Comparison of ENCODE assay signal across 8 cellular contexts in genomic region chr13:46797468-46798237, GRCh38. TPM values are rescaled to one million over a fixed set of nuclear protein-coding genes. Genes with fewer than 3 reads are reported as not detected.
DNase-seq lines count a peak whose midpoint lies in the region; ATAC-seq and TF ChIP-seq lines count a peak whose summit lies in the region.

No MANE protein-coding gene starts in this region.

- no peak for TF ChIP-seq EP300 in sigmoid colon (IDR thresholded peaks at IDR 0.05)

- no peaks in the 10 kb centered on the region for H3K36me3 ChIP-seq in sigmoid colon

- no peaks in the 10 kb centered on the region for H3K9me3 ChIP-seq in sigmoid colon

- no peak for TF ChIP-seq POLR2A in sigmoid colon (IDR thresholded peaks at IDR 0.05)

- no peaks in the 10 kb centered on the region for H3K27me3 ChIP-seq in sigmoid colon

- peaks cover 0 to 43% (median 37%) of the 10 kb centered on the region in 4 donors for H3K4me1 ChIP-seq in sigmoid colon

- peak; percentile 4 for ATAC-seq in HG03469 (IDR thresholded peaks at IDR 0.05; ENCODE audit: unreplicated experiment)
- no peak for ATAC-seq in HG02623 (IDR thresholded peaks at IDR 0.05; ENCODE audit: unreplicated experiment)
- no peak for ATAC-seq in GM21737 (IDR thresholded peaks at IDR 0.05; ENCODE audit: unreplicated experiment)

- DNase-seq in foreskin fibroblast (peak in 1 of 2 donors; percentile 18), sigmoid colon (no peak), posterior vena cava (ENCODE audit: low spot score) (no peak)
- DNase-seq in central memory CD4-positive, alpha-beta T cell, result no peak

- TF ChIP-seq CTCF in VCaP (conservative IDR thresholded peaks at IDR 0.05), result no peak
- TF ChIP-seq CTCF in foreskin fibroblast (IDR thresholded peaks at IDR 0.05; ENCODE audit: low read depth, low read length), result no peak
- TF ChIP-seq CTCF in sigmoid colon (IDR thresholded peaks at IDR 0.05), result no peak

- H3K27ac ChIP-seq in VCaP (peak overlapping the region; percentile 92), sigmoid colon (peak overlapping the region; percentile 87 to 94 (median 91))

- WGBS in sigmoid colon, 2 donors, result 12 to 46% methylated on average over 11 of the region's 11 CpGs

- intact Hi-C loops in sigmoid colon (cut with DNase I) (loop anchor here (2.0 kb wide), 1 partner anchor 245 kb away; the partner anchor contains the start of gene LRCH1), posterior vena cava (cut with DNase I) (no loop called here)

- H3K4me3 ChIP-seq in foreskin fibroblast (ENCODE audit: low read depth in 1 of 2, low read length in 2 of 2) (peak overlapping the region; percentile 89 to 90), sigmoid colon (peak overlapping the region; percentile 68 to 83 (median 76))

RNA-seq across cellular contexts. Expression of gene ESD, which starts 0.7 kb away (rescaled TPM):
- total RNA-seq in sigmoid colon, result 100 to 1,000 TPM; 107 to 150 (median 128) TPM
- 100 to 1,000 TPM in 2 of 3 donors, 10 to 100 TPM in 1; 89.5 to 143 (median 131) TPM for polyA plus RNA-seq in sigmoid colon
- 100 to 1,000 TPM; 130 to 141 TPM for total RNA-seq in posterior vena cava
